In the genomic region with DNA sequence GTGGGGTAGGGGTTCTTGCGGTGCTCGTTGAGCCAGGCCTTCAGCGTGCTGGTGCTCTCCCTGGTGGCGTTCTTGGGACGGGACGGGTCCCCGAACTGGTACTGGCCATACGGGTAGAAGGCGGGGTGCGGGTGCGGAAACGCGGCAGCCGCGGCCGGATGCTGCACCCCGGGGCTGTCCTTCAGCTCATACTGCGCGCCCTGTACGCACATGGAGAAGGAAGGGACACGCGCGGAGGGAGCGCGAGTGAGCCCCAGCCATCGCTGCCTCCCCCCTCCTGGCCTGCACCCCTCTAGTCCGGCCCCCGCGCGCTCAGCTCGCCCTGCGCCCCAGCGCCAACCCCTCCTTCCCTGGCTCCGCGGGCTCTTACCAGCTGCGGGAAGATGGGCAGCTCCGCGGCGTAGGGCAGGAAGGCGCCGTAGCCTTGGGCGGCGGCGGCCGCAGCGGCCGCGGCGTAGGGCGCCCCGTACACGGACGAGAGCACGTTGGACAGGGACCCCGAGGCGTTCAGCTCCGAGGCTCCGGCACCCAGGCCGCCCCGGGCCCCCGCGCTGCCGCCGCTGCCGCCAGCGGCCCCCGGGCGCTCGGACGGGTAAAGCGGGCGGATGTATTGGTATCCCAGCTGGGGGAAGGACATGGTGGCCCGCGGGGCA, we compare ENCODE assay signal across 8 cellular contexts. TPM values are rescaled to one million over a fixed set of nuclear protein-coding genes. Genes with fewer than 3 reads are reported as not detected.
A peak's percentile ranks its signal among the peaks of the same experiment; 100 is the strongest.
DNase-seq lines count a peak whose midpoint lies in the region; ATAC-seq and TF ChIP-seq lines count a peak whose summit lies in the region.

No MANE protein-coding gene starts in this region.

- H3K27ac ChIP-seq in HL-60 (replicated peaks) (peak overlapping the region; percentile 68), iPS-20b (ENCODE audit: low read length) (no peak overlapping the region)

- no peak overlapping the region for H3K9ac ChIP-seq in iPS-20b (ENCODE audit: low read depth, low read length)

- peaks cover 69% of the 10 kb centered on the region for H3K27me3 Mint-ChIP-seq in activated T-helper 2 cell treated with anti-CD3 and anti-CD28 coated beads, Interferon-gamma antibody, Interleukin-2, Interleukin-4, amounts not matched to agents 10 μg/mL and 5 μg/mL and 100 μg/mL, durations not matched to agents 14 hours and 24 hours and 36 hours (ENCODE audit: low read depth)
- H3K27me3 Mint-ChIP-seq in type B pancreatic cell = peaks cover 75% of the 10 kb centered on the region

- intact Hi-C loops in activated T-helper 2 cell treated with anti-CD3 and anti-CD28 coated beads, Interferon-gamma antibody, Interleukin-2, Interleukin-4, amounts not matched to agents 10 μg/mL and 5 μg/mL and 100 μg/mL, durations not matched to agents 14 hours and 24 hours and 36 hours (cut with micrococcal nuclease) = loop anchor here (1.0 to 10.0 kb wide), 4 partner anchors 341 to 1741 kb away; partner anchors contain the start of gene TOX3

- H3K27me3 ChIP-seq in HL-60 (ENCODE audit: insufficient read depth, poor library complexity, severe bottlenecking) (peaks cover 34% of the 10 kb centered on the region), iPS-20b (ENCODE audit: insufficient read depth, low read length) (peaks cover 88% of the 10 kb centered on the region)

- H3K9me3 ChIP-seq in iPS-20b (ENCODE audit: insufficient read depth, low read depth, low read length) = no peaks in the 10 kb centered on the region

- H3K36me3 Mint-ChIP-seq in activated T-helper 2 cell treated with anti-CD3 and anti-CD28 coated beads, Interferon-gamma antibody, Interleukin-2, Interleukin-4, amounts not matched to agents 10 μg/mL and 5 μg/mL and 100 μg/mL, durations not matched to agents 14 hours and 24 hours and 36 hours (ENCODE audit: low read depth) = peaks cover 4% of the 10 kb centered on the region
- peaks cover 17% of the 10 kb centered on the region for H3K36me3 Mint-ChIP-seq in type B pancreatic cell

- H3K27ac Mint-ChIP-seq in activated T-helper 2 cell treated with anti-CD3 and anti-CD28 coated beads, Interferon-gamma antibody, Interleukin-2, Interleukin-4, amounts not matched to agents 10 μg/mL and 5 μg/mL and 100 μg/mL, durations not matched to agents 14 hours and 24 hours and 36 hours = peak overlapping the region; percentile 59
- H3K27ac Mint-ChIP-seq in type B pancreatic cell = peak overlapping the region; percentile 89

- peaks cover 26% of the 10 kb centered on the region for H3K4me1 Mint-ChIP-seq in activated T-helper 2 cell treated with anti-CD3 and anti-CD28 coated beads, Interferon-gamma antibody, Interleukin-2, Interleukin-4, amounts not matched to agents 10 μg/mL and 5 μg/mL and 100 μg/mL, durations not matched to agents 14 hours and 24 hours and 36 hours (ENCODE audit: low read depth)
- peaks cover 18% of the 10 kb centered on the region for H3K4me1 Mint-ChIP-seq in type B pancreatic cell (ENCODE audit: unreplicated experiment)

- peak overlapping the region; percentile 70 for H3K4me3 Mint-ChIP-seq in activated T-helper 2 cell treated with anti-CD3 and anti-CD28 coated beads, Interferon-gamma antibody, Interleukin-2, Interleukin-4, amounts not matched to agents 10 μg/mL and 5 μg/mL and 100 μg/mL, durations not matched to agents 14 hours and 24 hours and 36 hours (ENCODE audit: low read depth)
- peak overlapping the region; percentile 94 for H3K4me3 Mint-ChIP-seq in type B pancreatic cell

- no peak for TF ChIP-seq CTCF in HL-60 (IDR thresholded peaks at IDR 0.05; ENCODE audit: insufficient read depth, low read length)
- TF ChIP-seq CTCF in type B pancreatic cell (conservative IDR thresholded peaks at IDR 0.05) = no peak

- H3K4me3 ChIP-seq in HL-60 (replicated peaks; ENCODE audit: insufficient read depth, low read length) (peak overlapping the region; percentile 47), iPS-20b (ENCODE audit: low read length) (peak overlapping the region; percentile 57)

- no peaks in the 10 kb centered on the region for H3K9me3 Mint-ChIP-seq in activated T-helper 2 cell treated with anti-CD3 and anti-CD28 coated beads, Interferon-gamma antibody, Interleukin-2, Interleukin-4, amounts not matched to agents 10 μg/mL and 5 μg/mL and 100 μg/mL, durations not matched to agents 14 hours and 24 hours and 36 hours
- H3K9me3 Mint-ChIP-seq in type B pancreatic cell = no peaks in the 10 kb centered on the region

- H3K4me1 ChIP-seq in iPS-20b (ENCODE audit: insufficient read depth, low read length) = peaks cover 2% of the 10 kb centered on the region; the same call in 1 of the 2 replicates

- in situ Hi-C loops in ACHN (cut with HindIII; ENCODE audit: low pct_ligation_motif_present, low pct_unique_long_range_greater_than_20kb, low sequenced_read_pairs) = no loop called here

- ATAC-seq in GM21717 (IDR thresholded peaks at IDR 0.05; ENCODE audit: unreplicated experiment) = no peak
- ATAC-seq in HG02870 (IDR thresholded peaks at IDR 0.05; ENCODE audit: unreplicated experiment) = no peak

- no peaks in the 10 kb centered on the region for H3K36me3 ChIP-seq in iPS-20b (ENCODE audit: insufficient read depth, low read depth, low read length)

- DNase-seq in ACHN = peak; percentile 52
- DNase-seq in HL-60 (ENCODE audit: low read depth in 1 of 2, low spot score in 1 of 2) = peak; percentile 28 to 62
- no peak for DNase-seq in activated T-helper 2 cell treated with anti-CD3 and anti-CD28 coated beads, Interferon-gamma antibody, Interleukin-2, Interleukin-4, amounts not matched to agents 10 μg/mL and 5 μg/mL and 100 μg/mL, durations not matched to agents 14 hours and 24 hours and 36 hours (ENCODE audit: low spot score)
- DNase-seq in type B pancreatic cell (ENCODE audit: extremely low spot score, unreplicated experiment) = peak; percentile 71
- DNase-seq in NCI-H1436 treated with DMSO at 0.1 percent for 48 hours (lab: John Stamatoyannopoulos, UW) = no peak

RNA-seq across cellular contexts. Expression of gene IRX3, which starts 1.0 kb away (rescaled TPM):
- total RNA-seq in activated T-helper 2 cell treated with anti-CD3 and anti-CD28 coated beads, Interferon-gamma antibody, Interleukin-2, Interleukin-4, amounts not matched to agents 10 μg/mL and 5 μg/mL and 100 μg/mL, durations not matched to agents 14 hours and 24 hours and 36 hours = 0.74 and 0.96 TPM in 2 replicates
- 30.0 and 30.7 TPM in 2 replicates for total RNA-seq in type B pancreatic cell (ENCODE audit: low replicate concordance)

Comparison
In these comparisons a context has a peak if more than half of its experiments do, and no peak if none do; other contexts are left out.
1. DNase-seq: peak in ACHN (single experiment), HL-60 (2 of 2) and type B pancreatic cell (single experiment); none in activated T-helper 2 cell treated with anti-CD3 and anti-CD28 coated beads, Interferon-gamma antibody, Interleukin-2, Interleukin-4, amounts not matched to agents 10 μg/mL and 5 μg/mL and 100 μg/mL, durations not matched to agents 14 hours and 24 hours and 36 hours (single experiment) and NCI-H1436 treated with DMSO at 0.1 percent for 48 hours (single experiment).
2. RNA of gene IRX3, which starts 1.0 kb away (total RNA-seq): 30.0 to 30.7 TPM in type B pancreatic cell; 0.74 to 0.96 TPM in activated T-helper 2 cell treated with anti-CD3 and anti-CD28 coated beads, Interferon-gamma antibody, Interleukin-2, Interleukin-4, amounts not matched to agents 10 μg/mL and 5 μg/mL and 100 μg/mL, durations not matched to agents 14 hours and 24 hours and 36 hours; every median in the first group is over 10 times any median in the second.